16 cellular contexts compared by ENCODE assay signal in genomic region chr1:184650177-184650866, GRCh38.
DNase-seq lines count a peak whose midpoint lies in the region; ATAC-seq, FAIRE-seq and TF ChIP-seq lines count a peak whose summit lies in the region.
"Had no signal": no experiment of that assay in that cellular context is flagged by ENCODE, and none has a peak within 500 bp of the region (broad histone marks: within the 10 kb centered on the region; RNA-seq: fewer than 3 reads in every experiment).

No MANE protein-coding gene starts in this region.

- H3K4me3 ChIP-seq in left lung = no peak overlapping the region
- no peak overlapping the region for H3K4me3 ChIP-seq in small intestine (ENCODE audit: low read depth in 1 of 2, low read length in 2 of 2)
- H3K4me3 ChIP-seq: A549 had no signal

- peak; percentile 71 for ATAC-seq in left lung
- ATAC-seq in foreskin keratinocyte = no peak
- ATAC-seq: A549 had no signal

- H3K4me1 ChIP-seq in left lung (peaks cover 0 to 6% of the 10 kb centered on the region in 2 donors), small intestine (ENCODE audit: control insufficient read depth in 2 of 2, insufficient read depth in 1 of 2, low read depth in 1 of 2, low read length in 1 of 2) (no peaks in the 10 kb centered on the region), foreskin keratinocyte (no peaks in the 10 kb centered on the region)
- H3K4me1 ChIP-seq: A549 had no signal

- intact Hi-C loops in left lung (cut with DNase I) = no loop called here

- H3K27me3 ChIP-seq in left lung (no peaks in the 10 kb centered on the region), small intestine (ENCODE audit: control insufficient read depth in 2 of 2, insufficient read depth in 2 of 2, low read length in 2 of 2) (no peaks in the 10 kb centered on the region), foreskin keratinocyte (peaks cover 10% of the 10 kb centered on the region)

- H3K36me3 ChIP-seq in left lung (no peaks in the 10 kb centered on the region), small intestine (ENCODE audit: control insufficient read depth in 2 of 2, insufficient read depth in 2 of 2, low read length in 2 of 2) (no peaks in the 10 kb centered on the region)

- WGBS in small intestine, 3 donors = 67 to 74% (median 71%) methylated on average over 5 of the region's 5 CpGs

- no peak for TF ChIP-seq CTCF in left lung (IDR thresholded peaks at IDR 0.05)
- no peak for TF ChIP-seq CTCF in foreskin keratinocyte (conservative IDR thresholded peaks at IDR 0.05)

- H3K27ac ChIP-seq in left lung (no peak overlapping the region), small intestine (ENCODE audit: low read depth in 1 of 2, low read length in 1 of 2) (no peak overlapping the region), foreskin keratinocyte (no peak overlapping the region)
- H3K27ac ChIP-seq: A549 had no signal

- no peak for FAIRE-seq in small intestine (lab: Jason Lieb, UNC)
- FAIRE-seq: A549, D721Med, H1 had no signal

- DNase-seq in SIG-M5 treated with dmso at 0.1 percent for 504 hours (lab: John Stamatoyannopoulos, UW; ENCODE audit: unreplicated experiment) = peak; percentile 20
- no peak for DNase-seq in SIG-M5 (lab: John Stamatoyannopoulos, UW)
- DNase-seq in NCI-H69 (lab: John Stamatoyannopoulos, UW) = peak; percentile 9
- no peak for DNase-seq in left lung
- DNase-seq in small intestine = peak; percentile 7
- DNase-seq in NCI-H748 (lab: John Stamatoyannopoulos, UW; ENCODE audit: unreplicated experiment) = no peak
- no peak for DNase-seq in 8988T
- DNase-seq in foreskin keratinocyte = no peak
- DNase-seq: CD4-positive, CD25-positive, alpha-beta regulatory T cell; GF-D8; NCI-H1105 treated with DMSO at 0.1 percent for 48 hours; NCI-H187 treated with DMSO at 0.1 percent for 48 hours; NCI-H446 treated with DMSO at 0.1 percent for 48 hours had no signal

- H3K9me3 ChIP-seq in left lung = no peaks in the 10 kb centered on the region
- H3K9me3 ChIP-seq in small intestine (ENCODE audit: control insufficient read depth, low read depth) = no peaks in the 10 kb centered on the region

Comparison
In these comparisons a context has a peak if more than half of its experiments do, and no peak if none do; other contexts are left out.
1. DNase-seq: peak in SIG-M5 treated with dmso at 0.1 percent for 504 hours (single experiment), NCI-H69 (single experiment) and small intestine (single experiment); none in SIG-M5 (single experiment), left lung (0 of 2), NCI-H748 (single experiment), 8988T (single experiment) and foreskin keratinocyte (0 of 2).